ENCODE assay signal across 25 cellular contexts in genomic region chr5:112635771-112636170, GRCh38.
"Had no signal": no experiment of that assay in that cellular context is flagged by ENCODE, and none has a peak within 500 bp of the region (broad histone marks: within the 10 kb centered on the region; RNA-seq: fewer than 3 reads in every experiment).

No MANE protein-coding gene starts in this region.

- H3K27ac ChIP-seq: breast epithelium, VCaP had no signal

- DNase-seq: activated CD4-positive, alpha-beta memory T cell treated with anti-CD3 and anti-CD28 coated beads for 36 hours; activated CD4-positive, alpha-beta T cell treated with anti-CD3 and anti-CD28 coated beads, Interleukin-2, amount 10 ng/mL, durations not matched to agents 7 days and 5 days; activated CD4-positive, CD25-positive, alpha-beta regulatory T cell; activated CD8-positive, alpha-beta memory T cell treated with anti-CD3 and anti-CD28 coated beads for 24 hours; activated gamma-delta T cell; activated naive CD4-positive, alpha-beta T cell treated with anti-CD3 and anti-CD28 coated beads, Interleukin-2, amount 10 ng/mL, durations not matched to agents 7 days and 5 days; activated naive CD8-positive, alpha-beta T cell treated with anti-CD3 and anti-CD28 coated beads for 36 hours; activated T-cell treated with anti-CD3 and anti-CD28 coated beads for 4 hours; activated T-cell treated with anti-CD3 and anti-CD28 coated beads, Interleukin-2, amount 50 U/mL, for 48 hours; central memory CD4-positive, alpha-beta T cell; Karpas-422; NCI-H1417; NCI-H1930; NCI-H2171; NCI-H2227 treated with DMSO at 0.1 percent for 48 hours; NCI-H526; NCI-H82; RPMI8226; SK-N-SH; T-helper 1 cell had no signal

- H3K36me3 ChIP-seq: breast epithelium had no signal

- H3K27me3 ChIP-seq: breast epithelium had no signal

- H3K4me3 ChIP-seq: breast epithelium, K562 had no signal

- H3K4me1 ChIP-seq: breast epithelium had no signal

- ATAC-seq: activated T-helper 17 cell treated with anti-CD3 and anti-CD28 coated beads, Interleukin-2, amount 50 U/mL, for 72 hours; Panc1 had no signal

- FAIRE-seq: K562 had no signal

- H3K9me3 ChIP-seq: SK-N-SH had no signal
